In genomic region chr2:218605438-218605837, GRCh38 we compare ENCODE assay signal across 10 cellular contexts. TPM values are rescaled to one million over a fixed set of nuclear protein-coding genes. Genes with fewer than 3 reads are reported as not detected.
A peak's percentile ranks its signal among the peaks of the same experiment; 100 is the strongest.
DNase-seq lines count a peak whose midpoint lies in the region; ATAC-seq and TF ChIP-seq lines count a peak whose summit lies in the region.
"Had no signal": no experiment of that assay in that cellular context is flagged by ENCODE, and none has a peak within 500 bp of the region (broad histone marks: within the 10 kb centered on the region; RNA-seq: fewer than 3 reads in every experiment).

No MANE protein-coding gene starts in this region.

- H3K4me1 ChIP-seq in skeletal muscle satellite cell (ENCODE audit: control insufficient read depth, insufficient read depth, low read length) = peaks cover 24% of the 10 kb centered on the region

- no peak overlapping the region for H3K4me3 ChIP-seq in fibroblast of the aortic adventitia (ENCODE audit: low read depth, low read length)
- H3K4me3 ChIP-seq in skeletal muscle satellite cell (ENCODE audit: low read length) = no peak overlapping the region
- H3K4me3 ChIP-seq: esophagus squamous epithelium had no signal

- no peak for ATAC-seq in GM21576 (IDR thresholded peaks at IDR 0.05; ENCODE audit: unreplicated experiment)
- no peak for ATAC-seq in HG02973 (IDR thresholded peaks at IDR 0.05; ENCODE audit: unreplicated experiment)

- no peaks in the 10 kb centered on the region for H3K9me3 ChIP-seq in skeletal muscle satellite cell (replicated peaks; ENCODE audit: low read length)
- H3K9me3 ChIP-seq: esophagus squamous epithelium had no signal

- H3K36me3 ChIP-seq in skeletal muscle satellite cell (ENCODE audit: insufficient read depth, low read length) = no peaks in the 10 kb centered on the region
- H3K36me3 ChIP-seq: esophagus squamous epithelium had no signal

- DNase-seq in DMS79 treated with DMSO at 0.1 percent for 48 hours (lab: John Stamatoyannopoulos, UW) = peak; percentile 14
- no peak for DNase-seq in DMS79 (lab: John Stamatoyannopoulos, UW)
- DNase-seq in NCI-H524 (lab: John Stamatoyannopoulos, UW) = peak; percentile 88 to 93
- peak; percentile 56 for DNase-seq in fibroblast of the aortic adventitia (ENCODE audit: low read depth)
- no peak for DNase-seq in superior temporal gyrus (ENCODE audit: extremely low spot score)
- DNase-seq: esophagus squamous epithelium, NCI-H226 had no signal

- H3K27me3 ChIP-seq in skeletal muscle satellite cell (ENCODE audit: control insufficient read depth, insufficient read depth, low read length) = no peaks in the 10 kb centered on the region
- H3K27me3 ChIP-seq: esophagus squamous epithelium had no signal

- TF ChIP-seq CTCF in fibroblast of the aortic adventitia (IDR thresholded peaks at IDR 0.05; ENCODE audit: insufficient read depth, low read length) = no peak

- H3K4me2 ChIP-seq in skeletal muscle satellite cell (ENCODE audit: low read length) = peak overlapping the region; percentile 57

- no peak overlapping the region for H3K9ac ChIP-seq in skeletal muscle satellite cell (ENCODE audit: low read depth, low read length)

RNA-seq across cellular contexts. Expression of gene PLCD4, which starts 2.3 kb away (rescaled TPM):
- total RNA-seq in fibroblast of the aortic adventitia (ENCODE audit: low replicate concordance) = 1.2 and 6.4 TPM in 2 replicates
- total RNA-seq in skeletal muscle satellite cell (2012; rRNA removed) = 1.8 and 3.1 TPM in 2 replicates

RNA-seq across cellular contexts. Expression of gene CNOT9, which starts 36.8 kb away (rescaled TPM):
- total RNA-seq in fibroblast of the aortic adventitia (ENCODE audit: low replicate concordance) = 32.9 and 77.0 TPM in 2 replicates
- 70.0 and 76.9 TPM in 2 replicates for total RNA-seq in skeletal muscle satellite cell (2012; rRNA removed)

RNA-seq across cellular contexts. Expression of gene USP37, which starts 37.3 kb away (rescaled TPM):
- total RNA-seq in fibroblast of the aortic adventitia (ENCODE audit: low replicate concordance) = 14.8 and 16.1 TPM in 2 replicates
- total RNA-seq in skeletal muscle satellite cell (2012; rRNA removed) = 6.8 and 8.3 TPM in 2 replicates

RNA-seq across cellular contexts. Expression of gene ZNF142, which starts 54.0 kb away (rescaled TPM):
- 4.5 and 17.8 TPM in 2 replicates for total RNA-seq in fibroblast of the aortic adventitia (ENCODE audit: low replicate concordance)
- total RNA-seq in skeletal muscle satellite cell (2012; rRNA removed) = 10.4 and 14.6 TPM in 2 replicates

RNA-seq across cellular contexts. Expression of gene BCS1L, which starts 54.0 kb away (rescaled TPM):
- total RNA-seq in fibroblast of the aortic adventitia (ENCODE audit: low replicate concordance) = 33.3 and 45.3 TPM in 2 replicates
- 39.8 and 57.2 TPM in 2 replicates for total RNA-seq in skeletal muscle satellite cell (2012; rRNA removed)

Comparison
In these comparisons a context has a peak if more than half of its experiments do, and no peak if none do; other contexts are left out.
1. DNase-seq: peak in DMS79 treated with DMSO at 0.1 percent for 48 hours (single experiment), NCI-H524 (2 of 2) and fibroblast of the aortic adventitia (single experiment); none in DMS79 (single experiment) and superior temporal gyrus (single experiment).